ENCODE assay signal across 16 cellular contexts in genomic region chr9:17837931-17838330, GRCh38.
DNase-seq lines count a peak whose midpoint lies in the region; ATAC-seq and TF ChIP-seq lines count a peak whose summit lies in the region.
"Had no signal": no experiment of that assay in that cellular context is flagged by ENCODE, and none has a peak within 500 bp of the region (broad histone marks: within the 10 kb centered on the region; RNA-seq: fewer than 3 reads in every experiment).

No MANE protein-coding gene starts in this region.

- H3K36me3 ChIP-seq in BE2C, result no peaks in the 10 kb centered on the region
- H3K36me3 ChIP-seq in SK-N-MC (ENCODE audit: insufficient read depth, low read length), result no peaks in the 10 kb centered on the region
- H3K36me3 ChIP-seq: lower lobe of right lung had no signal

- intact Hi-C loops in Right ventricle myocardium superior (cut with DNase I), result no loop called here

- H3K4me3 ChIP-seq in BE2C (ENCODE audit: low read depth, low read length) (no peak overlapping the region), SK-N-MC (0 out of 2 replicates have a peak overlapping the region, but pooled peaks have one; percentile 2), fibroblast of villous mesenchyme (ENCODE audit: low read depth, low read length) (no peak overlapping the region)
- H3K4me3 ChIP-seq: lower lobe of right lung had no signal

- DNase-seq in BE2C (no peak), LHCN-M2 (ENCODE audit: low read depth) (peak; percentile 2), SK-N-MC (ENCODE audit: low read depth, low spot score) (peak; percentile 32), fibroblast of villous mesenchyme (ENCODE audit: low read depth) (peak; percentile 19), NCI-H2081 (lab: John Stamatoyannopoulos, UW) (no peak), Right ventricle myocardium superior (no peak)
- DNase-seq: activated CD4-positive, alpha-beta T cell treated with anti-CD3 and anti-CD28 coated beads, Interleukin-2, amount 50 U/mL, for 1 hour; activated T-cell treated with anti-CD3 and anti-CD28 coated beads, Interleukin-2, amount 50 U/mL, for 4 hours; foreskin keratinocyte; Kasumi-1; lower lobe of right lung; naive B cell; NCI-H2029 had no signal

- TF ChIP-seq CTCF in BE2C (IDR thresholded peaks at IDR 0.05; ENCODE audit: low read depth, low read length) (0 out of 2 replicates have a peak, but pooled peaks have one; percentile 14), fibroblast of villous mesenchyme (IDR thresholded peaks at IDR 0.05; ENCODE audit: insufficient read depth, low read depth, low read length) (peak; percentile 8)

- ATAC-seq in Right ventricle myocardium superior (ENCODE audit: poor library complexity) (no peak), HG03039 (IDR thresholded peaks at IDR 0.05; ENCODE audit: unreplicated experiment) (no peak), GM21390 (IDR thresholded peaks at IDR 0.05; ENCODE audit: unreplicated experiment) (no peak)
- ATAC-seq: activated T-cell treated with anti-CD3 and anti-CD28 coated beads, Interleukin-2, amount 50 U/mL, for 4 hours; foreskin keratinocyte; lower lobe of right lung; Right ventricle myocardium inferior had no signal

- no peaks in the 10 kb centered on the region; the same call in 1 of the 2 replicates for H3K27me3 ChIP-seq in BE2C
- H3K27me3 ChIP-seq: foreskin keratinocyte had no signal

- H3K4me1 ChIP-seq in BE2C, result no peaks in the 10 kb centered on the region
- H3K4me1 ChIP-seq: foreskin keratinocyte, lower lobe of right lung had no signal

- no peak overlapping the region for H3K9ac ChIP-seq in SK-N-MC (ENCODE audit: insufficient read length)

- no peak overlapping the region for H3K27ac ChIP-seq in SK-N-MC
- H3K27ac ChIP-seq: foreskin keratinocyte, lower lobe of right lung had no signal

- no peaks in the 10 kb centered on the region for H3K9me3 ChIP-seq in BE2C
- H3K9me3 ChIP-seq in SK-N-MC (ENCODE audit: low read depth, low read length), result no peaks in the 10 kb centered on the region
- H3K9me3 ChIP-seq: lower lobe of right lung had no signal

Comparison
In these comparisons a context has a peak if more than half of its experiments do, and no peak if none do; other contexts are left out.
1. DNase-seq: peak in LHCN-M2 (single experiment), SK-N-MC (single experiment) and fibroblast of villous mesenchyme (single experiment); none in BE2C (single experiment), NCI-H2081 (0 of 2) and Right ventricle myocardium superior (single experiment).